Comparison of ENCODE assay signal across 1 cellular context in the genomic region with DNA sequence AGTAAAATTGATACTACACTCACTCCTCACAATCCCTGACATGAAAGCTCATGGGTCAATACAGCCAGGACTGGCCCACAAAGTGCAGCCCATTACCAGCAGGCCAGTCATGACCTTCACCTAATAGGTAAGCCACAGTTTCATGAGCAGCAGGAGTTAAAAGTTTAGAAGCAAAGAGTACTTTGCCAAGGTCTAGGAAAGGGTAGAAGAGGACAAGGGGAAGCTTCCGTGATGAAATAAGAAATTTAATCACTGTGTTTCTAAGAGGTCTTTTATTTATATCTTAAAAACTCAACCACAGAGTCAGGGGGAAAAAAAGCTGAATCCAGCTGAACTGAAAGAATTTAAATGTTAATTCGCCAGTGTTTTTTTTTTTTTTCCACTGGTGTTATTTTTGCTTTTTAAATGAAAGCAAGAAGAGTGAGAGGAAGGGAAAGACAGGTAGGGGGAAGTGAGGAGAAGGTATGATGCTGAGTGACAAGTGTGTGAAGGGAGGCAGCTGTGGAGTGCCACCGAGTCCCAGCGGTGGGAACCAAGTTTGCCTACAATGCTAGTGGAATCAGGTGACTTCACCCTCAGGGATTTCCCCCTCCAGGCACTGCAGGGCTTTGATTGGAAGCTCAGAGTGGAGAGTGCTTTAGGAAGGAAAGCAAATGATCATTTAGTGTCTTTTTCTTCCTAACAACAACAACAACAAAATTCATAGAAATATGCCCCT.
TF ChIP-seq lines count a peak whose summit lies in the region.

No MANE protein-coding gene starts in this region.

TF ChIP-seq in GM12891, 5 proteins besides CTCF, POLR2A, EP300 and RAD21:
- TF ChIP-seq PAX5 (IDR thresholded peaks at IDR 0.05; ENCODE audit: insufficient read depth, low read length, severe bottlenecking) (no peak), TAF1 (IDR thresholded peaks at IDR 0.05; ENCODE audit: low read depth, low read length) (no peak), POLR2AphosphoS5 (IDR thresholded peaks at IDR 0.05; ENCODE audit: low read depth, low read length) (no peak), POU2F2 (IDR thresholded peaks at IDR 0.05; ENCODE audit: low read depth, low read length) (no peak), SPI1 (IDR thresholded peaks at IDR 0.05; ENCODE audit: low read depth, low read length) (0 out of 2 replicates have a peak, but pooled peaks have one; percentile 3)
